ENCODE assay signal across 28 cellular contexts in the genomic region with DNA sequence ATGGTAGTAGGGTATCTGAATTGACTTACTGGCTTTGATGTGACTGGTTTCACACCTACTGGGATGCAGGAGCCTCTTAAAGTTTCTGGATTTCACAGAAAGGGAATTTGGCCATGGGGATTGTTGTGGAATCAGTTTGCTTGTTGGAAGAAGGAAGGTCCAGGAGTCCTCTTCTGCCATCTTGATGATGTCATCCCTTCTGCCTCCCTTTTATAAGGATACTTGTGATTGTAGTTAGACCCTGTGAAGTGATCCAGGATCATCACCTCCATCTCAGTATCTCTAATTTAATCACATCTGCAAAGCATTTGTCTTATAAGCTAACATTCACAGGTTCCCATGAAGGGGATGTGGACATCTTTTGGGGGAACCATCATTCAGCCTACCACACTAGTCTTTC.
"Had no signal": no experiment of that assay in that cellular context is flagged by ENCODE, and none has a peak within 500 bp of the region (broad histone marks: within the 10 kb centered on the region; RNA-seq: fewer than 3 reads in every experiment).

No MANE protein-coding gene starts in this region.

- H3K27me3 ChIP-seq: colonic mucosa, dorsolateral prefrontal cortex, esophagus muscularis mucosa, esophagus squamous epithelium, foreskin keratinocyte, gastrocnemius medialis, gastroesophageal sphincter, heart left ventricle, heart right ventricle had no signal

- H3K9me3 ChIP-seq: colonic mucosa had no signal

- H3K36me3 ChIP-seq: colonic mucosa, esophagus muscularis mucosa, esophagus squamous epithelium, gastrocnemius medialis, gastroesophageal sphincter, heart left ventricle, heart right ventricle had no signal

- DNase-seq: colonic mucosa; cortex of kidney; dermis blood vessel endothelial cell; dorsolateral prefrontal cortex; effector CD4-positive, alpha-beta T cell; effector CD8-positive, alpha-beta T cell; effector memory CD4-positive, alpha-beta T cell; effector memory CD8-positive, alpha-beta T cell; endodermal cell; erythroblast; esophagus squamous epithelium; foreskin fibroblast; foreskin keratinocyte; foreskin melanocyte; gastrocnemius medialis; glutamatergic neuron; head of caudate nucleus; heart left ventricle; heart right ventricle had no signal

- H3K4me1 ChIP-seq: colonic mucosa, esophagus muscularis mucosa, foreskin keratinocyte, gastrocnemius medialis, gastroesophageal sphincter, heart left ventricle, heart right ventricle had no signal

- H3K4me3 ChIP-seq: colonic mucosa, coronary artery, dorsolateral prefrontal cortex, esophagus muscularis mucosa, esophagus squamous epithelium, gastrocnemius medialis, gastroesophageal sphincter, heart left ventricle, heart right ventricle had no signal

- FAIRE-seq: colon, endometrium, endothelial cell of umbilical vein, frontal cortex had no signal

- ATAC-seq: effector memory CD8-positive, alpha-beta T cell; esophagus mucosa; foreskin keratinocyte; gastrocnemius medialis; gastroesophageal sphincter; heart left ventricle; heart right ventricle had no signal

- H3K27ac ChIP-seq: colonic mucosa, coronary artery, dorsolateral prefrontal cortex, epithelial cell of prostate, esophagus muscularis mucosa, esophagus squamous epithelium, foreskin keratinocyte, gastrocnemius medialis, gastroesophageal sphincter, heart left ventricle, heart right ventricle had no signal
